Comparison of ENCODE assay signal across 11 cellular contexts in the genomic region with DNA sequence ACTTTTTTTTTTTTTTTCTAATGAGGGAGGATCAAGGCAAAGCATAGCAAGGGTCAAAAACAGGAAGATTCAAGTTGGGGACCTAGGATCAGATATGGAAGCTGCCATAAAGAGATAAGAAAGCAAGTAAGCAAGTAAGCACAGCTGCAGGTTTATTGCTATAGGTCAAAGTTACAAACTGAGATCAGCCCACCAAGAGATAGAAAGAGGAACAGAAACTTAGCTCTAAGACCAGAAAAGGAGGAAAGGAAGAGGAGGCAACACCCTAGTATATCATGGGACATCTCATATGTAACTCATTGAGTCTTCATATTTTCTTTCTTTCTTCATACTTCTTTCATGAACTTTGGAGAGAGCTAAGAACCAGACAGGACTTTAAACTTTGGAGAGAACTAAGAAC.
A peak's percentile ranks its signal among the peaks of the same experiment; 100 is the strongest.
DNase-seq lines count a peak whose midpoint lies in the region; ATAC-seq, FAIRE-seq and TF ChIP-seq lines count a peak whose summit lies in the region.
"Had no signal": no experiment of that assay in that cellular context is flagged by ENCODE, and none has a peak within 500 bp of the region (broad histone marks: within the 10 kb centered on the region; RNA-seq: fewer than 3 reads in every experiment).

No MANE protein-coding gene starts in this region.

- FAIRE-seq in GM12891 (lab: Jason Lieb, UNC) = peak; percentile 63

- CTCF ChIA-PET in activated CD8-positive, alpha-beta memory T cell treated with anti-CD3 and anti-CD28 coated beads, Interleukin-2, amount 10 ng/mL, durations not matched to agents 7 days and 5 days (lab: Charles Lee) = interaction anchor here (1.3 kb wide), 1 partner anchor 19 kb away, joined by 3 read pairs; no protein-coding TSS in a partner anchor

- no peaks in the 10 kb centered on the region for H3F3A ChIP-seq in SU-DHL-6 (ENCODE audit: insufficient read depth)

- H3K27me3 Mint-ChIP-seq in activated CD8-positive, alpha-beta memory T cell treated with anti-CD3 and anti-CD28 coated beads, Interleukin-2, amount 10 ng/mL, durations not matched to agents 7 days and 5 days = peaks cover 20% of the 10 kb centered on the region

- H3K9me3 ChIP-seq in SU-DHL-6 (ENCODE audit: insufficient read depth, low read length) = no peaks in the 10 kb centered on the region

- no peaks in the 10 kb centered on the region for H3K36me3 Mint-ChIP-seq in activated CD8-positive, alpha-beta memory T cell treated with anti-CD3 and anti-CD28 coated beads, Interleukin-2, amount 10 ng/mL, durations not matched to agents 7 days and 5 days

- H3K79me2 ChIP-seq in SU-DHL-6 (ENCODE audit: insufficient read depth, low read length) = no peaks in the 10 kb centered on the region

- H3K4me3 ChIP-seq in SU-DHL-6 (ENCODE audit: insufficient read depth, low read length, poor library complexity, severe bottlenecking) = no peak overlapping the region

- peak overlapping the region; percentile 14 for H3K4me2 ChIP-seq in SU-DHL-6 (ENCODE audit: low read depth, low read length, poor library complexity, severe bottlenecking)

- H3K9ac ChIP-seq in SU-DHL-6 (ENCODE audit: low read length) = no peak overlapping the region

- no peak for TF ChIP-seq CTCF in SU-DHL-6 (IDR thresholded peaks at IDR 0.05; ENCODE audit: insufficient read depth, low read length, poor library complexity, severe bottlenecking)

- no peaks in the 10 kb centered on the region for H3K9me2 ChIP-seq in SU-DHL-6 (replicated peaks; ENCODE audit: insufficient read depth, low read length)

- ATAC-seq in GM21423 (IDR thresholded peaks at IDR 0.05; ENCODE audit: unreplicated experiment) (peak; percentile 100), HG03175 (IDR thresholded peaks at IDR 0.05; ENCODE audit: unreplicated experiment) (peak; percentile 100)
- ATAC-seq in activated CD8-positive, alpha-beta memory T cell treated with anti-CD3 and anti-CD28 coated beads, Interleukin-2, amount 10 ng/mL, durations not matched to agents 7 days and 5 days = no peak

- H3K4me3 Mint-ChIP-seq in activated CD8-positive, alpha-beta memory T cell treated with anti-CD3 and anti-CD28 coated beads, Interleukin-2, amount 10 ng/mL, durations not matched to agents 7 days and 5 days = no peak overlapping the region

- no peak overlapping the region for H2AFZ ChIP-seq in SU-DHL-6 (ENCODE audit: low read depth, low read length, severe bottlenecking)

- no peaks in the 10 kb centered on the region for H3K27me3 ChIP-seq in SU-DHL-6 (ENCODE audit: low read length)

- peaks cover 3% of the 10 kb centered on the region for H3K4me1 Mint-ChIP-seq in activated CD8-positive, alpha-beta memory T cell treated with anti-CD3 and anti-CD28 coated beads, Interleukin-2, amount 10 ng/mL, durations not matched to agents 7 days and 5 days

- no peaks in the 10 kb centered on the region for H3K36me3 ChIP-seq in SU-DHL-6 (ENCODE audit: low read length)

- no peak for TF ChIP-seq POLR2A in GM12891 (IDR thresholded peaks at IDR 0.05; ENCODE audit: low read depth, low read length)

- no peak overlapping the region for H3K27ac ChIP-seq in SU-DHL-6 (ENCODE audit: low read depth, low read length)
- H3K27ac ChIP-seq: C4-2B had no signal

- H3K27ac Mint-ChIP-seq in activated CD8-positive, alpha-beta memory T cell treated with anti-CD3 and anti-CD28 coated beads, Interleukin-2, amount 10 ng/mL, durations not matched to agents 7 days and 5 days = no peak overlapping the region

- peaks cover 2% of the 10 kb centered on the region for H3K9me3 Mint-ChIP-seq in activated CD8-positive, alpha-beta memory T cell treated with anti-CD3 and anti-CD28 coated beads, Interleukin-2, amount 10 ng/mL, durations not matched to agents 7 days and 5 days (ENCODE audit: low read depth)

- DNase-seq in GM12891 (ENCODE audit: insufficient read length, low spot score) (no peak), occipital lobe (lab: John Stamatoyannopoulos, UW) (no peak), DMS53 treated with DMSO at 0.1 percent for 48 hours (lab: John Stamatoyannopoulos, UW; ENCODE audit: unreplicated experiment) (no peak), C1 segment of cervical spinal cord (lab: John Stamatoyannopoulos, UW) (no peak)
- no peak for DNase-seq in activated CD8-positive, alpha-beta memory T cell treated with anti-CD3 and anti-CD28 coated beads, Interleukin-2, amount 10 ng/mL, durations not matched to agents 7 days and 5 days
- DNase-seq: activated T-cell treated with anti-CD3 and anti-CD28 coated beads for 4 hours, kidney glomerular epithelial cell had no signal

- no peaks in the 10 kb centered on the region for H4K20me1 ChIP-seq in SU-DHL-6 (ENCODE audit: low read depth, low read length)

TF ChIP-seq in GM12891, 5 proteins besides CTCF, POLR2A, EP300 and RAD21:
- TF ChIP-seq SPI1 (IDR thresholded peaks at IDR 0.05; ENCODE audit: low read depth, low read length) (peak; percentile 99), POLR2AphosphoS5 (IDR thresholded peaks at IDR 0.05; ENCODE audit: low read depth, low read length) (no peak)
